ENCODE assay signal across 1 cellular context in the genomic region with DNA sequence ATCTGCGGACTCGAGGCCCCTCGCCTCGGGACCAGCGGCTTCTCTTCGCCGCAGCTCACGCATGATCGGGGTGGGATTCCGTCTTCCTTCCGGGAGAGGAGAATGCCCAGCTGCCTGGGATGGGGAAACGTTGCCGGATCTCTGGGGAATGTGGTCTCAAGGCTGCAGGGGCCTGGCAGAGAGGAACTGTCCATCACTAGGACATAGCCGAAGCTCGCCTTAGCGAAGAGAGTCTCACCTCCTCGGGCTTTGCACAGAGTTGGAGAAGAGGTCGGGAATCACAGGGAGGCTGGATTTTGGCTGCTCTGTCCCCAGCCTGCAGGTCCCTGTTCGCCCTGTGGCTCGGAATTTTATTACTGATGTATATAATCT.
A peak's percentile ranks its signal among the peaks of the same experiment; 100 is the strongest.
TF ChIP-seq lines count a peak whose summit lies in the region.

No MANE protein-coding gene starts in this region.

TF ChIP-seq in PFSK-1, 5 proteins besides CTCF, POLR2A, EP300 and RAD21 (continued from another document):
- TF ChIP-seq, protein P1, sequence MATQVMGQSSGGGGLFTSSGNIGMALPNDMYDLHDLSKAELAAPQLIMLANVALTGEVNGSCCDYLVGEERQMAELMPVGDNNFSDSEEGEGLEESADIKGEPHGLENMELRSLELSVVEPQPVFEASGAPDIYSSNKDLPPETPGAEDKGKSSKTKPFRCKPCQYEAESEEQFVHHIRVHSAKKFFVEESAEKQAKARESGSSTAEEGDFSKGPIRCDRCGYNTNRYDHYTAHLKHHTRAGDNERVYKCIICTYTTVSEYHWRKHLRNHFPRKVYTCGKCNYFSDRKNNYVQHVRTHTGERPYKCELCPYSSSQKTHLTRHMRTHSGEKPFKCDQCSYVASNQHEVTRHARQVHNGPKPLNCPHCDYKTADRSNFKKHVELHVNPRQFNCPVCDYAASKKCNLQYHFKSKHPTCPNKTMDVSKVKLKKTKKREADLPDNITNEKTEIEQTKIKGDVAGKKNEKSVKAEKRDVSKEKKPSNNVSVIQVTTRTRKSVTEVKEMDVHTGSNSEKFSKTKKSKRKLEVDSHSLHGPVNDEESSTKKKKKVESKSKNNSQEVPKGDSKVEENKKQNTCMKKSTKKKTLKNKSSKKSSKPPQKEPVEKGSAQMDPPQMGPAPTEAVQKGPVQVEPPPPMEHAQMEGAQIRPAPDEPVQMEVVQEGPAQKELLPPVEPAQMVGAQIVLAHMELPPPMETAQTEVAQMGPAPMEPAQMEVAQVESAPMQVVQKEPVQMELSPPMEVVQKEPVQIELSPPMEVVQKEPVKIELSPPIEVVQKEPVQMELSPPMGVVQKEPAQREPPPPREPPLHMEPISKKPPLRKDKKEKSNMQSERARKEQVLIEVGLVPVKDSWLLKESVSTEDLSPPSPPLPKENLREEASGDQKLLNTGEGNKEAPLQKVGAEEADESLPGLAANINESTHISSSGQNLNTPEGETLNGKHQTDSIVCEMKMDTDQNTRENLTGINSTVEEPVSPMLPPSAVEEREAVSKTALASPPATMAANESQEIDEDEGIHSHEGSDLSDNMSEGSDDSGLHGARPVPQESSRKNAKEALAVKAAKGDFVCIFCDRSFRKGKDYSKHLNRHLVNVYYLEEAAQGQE (IDR thresholded peaks at IDR 0.05; ENCODE audit: insufficient read depth in 1 of 2, low read depth in 2 of 2, low read length in 2 of 2), result peak; percentile 54 to 79; a peak in 3 of 4 replicates
- no peak for TF ChIP-seq POLR2AphosphoS5 (IDR thresholded peaks at IDR 0.05; ENCODE audit: low read depth, low read length)
- TF ChIP-seq SIN3A (IDR thresholded peaks at IDR 0.05; ENCODE audit: borderline replicate concordance, insufficient read depth, low read length), result no peak
